In the genomic region with DNA sequence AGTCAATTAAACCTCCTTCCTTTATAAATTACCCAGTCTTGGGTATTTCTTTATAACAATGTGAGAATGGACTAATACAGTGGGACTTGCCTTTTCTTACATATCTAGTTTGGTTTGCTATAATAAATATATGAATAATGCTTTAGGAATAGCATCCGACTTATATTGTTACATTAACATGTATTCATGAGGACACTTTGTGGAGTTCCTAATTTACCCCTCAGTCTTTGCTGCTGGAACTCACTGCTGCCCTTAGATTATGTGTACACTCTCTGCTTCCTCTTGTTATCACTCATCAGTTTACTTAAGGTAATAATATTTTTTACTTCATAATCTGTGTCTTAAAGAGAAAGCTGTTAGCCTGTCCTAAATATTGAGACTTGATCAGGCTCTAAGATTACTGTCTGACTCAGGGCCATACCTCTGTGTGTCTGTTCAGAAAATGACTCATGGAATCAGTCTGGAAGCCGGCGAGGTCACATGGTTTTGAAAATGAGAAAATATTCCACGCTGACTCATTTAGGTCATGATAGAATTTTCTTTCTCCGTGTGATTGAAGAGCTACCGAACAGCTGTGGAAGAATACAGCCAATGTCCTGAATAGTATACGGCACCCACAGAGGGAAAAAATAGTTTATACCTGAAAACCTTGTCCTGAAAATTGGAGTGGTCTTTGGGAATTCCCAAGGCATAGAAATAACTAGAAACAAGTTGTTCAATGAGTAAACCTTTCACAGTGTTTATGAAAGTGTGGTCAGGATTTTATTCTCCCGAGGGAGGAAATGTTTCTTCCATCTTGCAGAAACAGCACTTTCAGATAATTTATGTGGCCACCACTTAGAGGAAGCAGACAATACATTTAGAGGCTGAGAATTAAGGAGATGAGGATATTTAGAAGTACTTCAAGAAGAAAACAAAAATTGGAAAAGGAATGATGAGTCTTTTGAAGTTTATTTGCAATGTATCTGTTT, we compare ENCODE assay signal across 8 cellular contexts.
A peak's percentile ranks its signal among the peaks of the same experiment; 100 is the strongest.
DNase-seq lines count a peak whose midpoint lies in the region; ATAC-seq and TF ChIP-seq lines count a peak whose summit lies in the region.

No MANE protein-coding gene starts in this region.

- no peaks in the 10 kb centered on the region for H3K4me1 ChIP-seq in CD8-positive, alpha-beta T cell (ENCODE audit: insufficient read depth, low read length)
- H3K4me1 ChIP-seq in right atrium auricular region, result no peaks in the 10 kb centered on the region

- H3K36me3 ChIP-seq in CD8-positive, alpha-beta T cell (ENCODE audit: insufficient read depth, low read length), result no peaks in the 10 kb centered on the region
- H3K36me3 ChIP-seq in right atrium auricular region, result no peaks in the 10 kb centered on the region

- H3K4me1 Mint-ChIP-seq in CD8-positive, alpha-beta T cell (ENCODE audit: low read depth), result peaks cover 4% of the 10 kb centered on the region

- H3K4me3 ChIP-seq in CD8-positive, alpha-beta T cell (ENCODE audit: low read depth, low read length), result no peak overlapping the region
- H3K4me3 ChIP-seq in right atrium auricular region, result peak overlapping the region in 1 of 2 donors; percentile 3

- POLR2A ChIA-PET in CD8-positive, alpha-beta T cell (lab: Charles Lee), result no interaction called here

- H3K27ac Mint-ChIP-seq in CD8-positive, alpha-beta T cell, result no peak overlapping the region
- H3K27ac Mint-ChIP-seq in activated naive CD4-positive, alpha-beta T cell treated with anti-CD3 and anti-CD28 coated beads, Interleukin-2, amount 50 U/mL, for 72 hours, result peak overlapping the region; percentile 75 to 85

- H3K9me3 ChIP-seq in CD8-positive, alpha-beta T cell (ENCODE audit: low read length), result no peaks in the 10 kb centered on the region
- no peaks in the 10 kb centered on the region for H3K9me3 ChIP-seq in right atrium auricular region

- ATAC-seq in CD8-positive, alpha-beta T cell, result peak; percentile 51
- ATAC-seq in GM19468 (IDR thresholded peaks at IDR 0.05; ENCODE audit: extremely low read depth, unreplicated experiment) (peak; percentile 34), HG03575 (IDR thresholded peaks at IDR 0.05; ENCODE audit: extremely low read depth, insufficient number of reproducible peaks, low FRiP score, unreplicated experiment) (peak; percentile 92), GM19328 (IDR thresholded peaks at IDR 0.05; ENCODE audit: unreplicated experiment) (no peak)
- ATAC-seq in activated naive CD4-positive, alpha-beta T cell treated with anti-CD3 and anti-CD28 coated beads, Interleukin-2, amount 50 U/mL, for 72 hours, result peak; percentile 99

- CTCF ChIA-PET in CD8-positive, alpha-beta T cell (lab: Charles Lee), result no interaction called here

- H3K4me3 Mint-ChIP-seq in CD8-positive, alpha-beta T cell, result no peak overlapping the region

- H3K36me3 Mint-ChIP-seq in CD8-positive, alpha-beta T cell, result no peaks in the 10 kb centered on the region
- peaks cover 4 to 13% of the 10 kb centered on the region in 2 donors for H3K36me3 Mint-ChIP-seq in activated naive CD4-positive, alpha-beta T cell treated with anti-CD3 and anti-CD28 coated beads, Interleukin-2, amount 50 U/mL, for 72 hours

- no peak for DNase-seq in CD8-positive, alpha-beta T cell
- peak in 1 of 2 donors; percentile 17 for DNase-seq in activated naive CD4-positive, alpha-beta T cell treated with anti-CD3 and anti-CD28 coated beads, Interleukin-2, amount 50 U/mL, for 72 hours (ENCODE audit: low spot score in 2 of 2)
- DNase-seq in right atrium auricular region (ENCODE audit: low spot score) (peak; percentile 87), NCI-H1436 treated with DMSO at 0.1 percent for 48 hours (lab: John Stamatoyannopoulos, UW) (no peak)
- DNase-seq in stimulated activated CD4-positive, alpha-beta T cell treated with anti-CD3 and anti-CD28 coated beads, TNF-alpha, amount 100 ng/mL, for 24 hours (ENCODE audit: low read depth in 3 of 3), result peak; percentile 3 to 29 (median 24)

- TF ChIP-seq CTCF in CD8-positive, alpha-beta T cell (IDR thresholded peaks at IDR 0.05), result no peak
- no peak for TF ChIP-seq CTCF in right atrium auricular region (IDR thresholded peaks at IDR 0.05)

- H3K9me3 Mint-ChIP-seq in CD8-positive, alpha-beta T cell, result no peaks in the 10 kb centered on the region
- H3K9me3 Mint-ChIP-seq in activated naive CD4-positive, alpha-beta T cell treated with anti-CD3 and anti-CD28 coated beads, Interleukin-2, amount 50 U/mL, for 72 hours, result peaks cover 3 to 5% of the 10 kb centered on the region in 2 donors

- no peaks in the 10 kb centered on the region for H3K27me3 ChIP-seq in CD8-positive, alpha-beta T cell (ENCODE audit: insufficient read depth, low read length)
- no peaks in the 10 kb centered on the region for H3K27me3 ChIP-seq in right atrium auricular region

- H3K27me3 Mint-ChIP-seq in CD8-positive, alpha-beta T cell (ENCODE audit: low read depth), result no peaks in the 10 kb centered on the region

- no peak overlapping the region for H3K27ac ChIP-seq in CD8-positive, alpha-beta T cell (ENCODE audit: low read depth, low read length)
- peak overlapping the region; percentile 41 to 67 for H3K27ac ChIP-seq in right atrium auricular region

- intact Hi-C loops in CD8-positive, alpha-beta T cell (cut with DNase I, micrococcal nuclease), result no loop called here

Comparison
In these comparisons a context has a peak if more than half of its experiments do, and no peak if none do; other contexts are left out.
1. DNase-seq: peak in right atrium auricular region (single experiment) and stimulated activated CD4-positive, alpha-beta T cell treated with anti-CD3 and anti-CD28 coated beads, TNF-alpha, amount 100 ng/mL, for 24 hours (3 of 3); none in CD8-positive, alpha-beta T cell (0 of 7) and NCI-H1436 treated with DMSO at 0.1 percent for 48 hours (single experiment).